1 cellular context compared by ENCODE assay signal in genomic region chr6:69311888-69312287, GRCh38.
TF ChIP-seq lines count a peak whose summit lies in the region.

No MANE protein-coding gene starts in this region.

TF ChIP-seq in GM23338, 12 proteins besides CTCF, POLR2A, EP300 and RAD21 (continued from another document):
- TF ChIP-seq CREB1 (CRISPR knock-in tag; IDR thresholded peaks at IDR 0.05; ENCODE audit: low read depth) (no peak), NANOG (IDR thresholded peaks at IDR 0.05; ENCODE audit: borderline replicate concordance) (no peak), EZH2phosphoT487 (IDR thresholded peaks at IDR 0.05; ENCODE audit: unreplicated experiment) (no peak), STAT1 (IDR thresholded peaks at IDR 0.05; ENCODE audit: unreplicated experiment) (no peak)
- TF ChIP-seq, protein P1, sequence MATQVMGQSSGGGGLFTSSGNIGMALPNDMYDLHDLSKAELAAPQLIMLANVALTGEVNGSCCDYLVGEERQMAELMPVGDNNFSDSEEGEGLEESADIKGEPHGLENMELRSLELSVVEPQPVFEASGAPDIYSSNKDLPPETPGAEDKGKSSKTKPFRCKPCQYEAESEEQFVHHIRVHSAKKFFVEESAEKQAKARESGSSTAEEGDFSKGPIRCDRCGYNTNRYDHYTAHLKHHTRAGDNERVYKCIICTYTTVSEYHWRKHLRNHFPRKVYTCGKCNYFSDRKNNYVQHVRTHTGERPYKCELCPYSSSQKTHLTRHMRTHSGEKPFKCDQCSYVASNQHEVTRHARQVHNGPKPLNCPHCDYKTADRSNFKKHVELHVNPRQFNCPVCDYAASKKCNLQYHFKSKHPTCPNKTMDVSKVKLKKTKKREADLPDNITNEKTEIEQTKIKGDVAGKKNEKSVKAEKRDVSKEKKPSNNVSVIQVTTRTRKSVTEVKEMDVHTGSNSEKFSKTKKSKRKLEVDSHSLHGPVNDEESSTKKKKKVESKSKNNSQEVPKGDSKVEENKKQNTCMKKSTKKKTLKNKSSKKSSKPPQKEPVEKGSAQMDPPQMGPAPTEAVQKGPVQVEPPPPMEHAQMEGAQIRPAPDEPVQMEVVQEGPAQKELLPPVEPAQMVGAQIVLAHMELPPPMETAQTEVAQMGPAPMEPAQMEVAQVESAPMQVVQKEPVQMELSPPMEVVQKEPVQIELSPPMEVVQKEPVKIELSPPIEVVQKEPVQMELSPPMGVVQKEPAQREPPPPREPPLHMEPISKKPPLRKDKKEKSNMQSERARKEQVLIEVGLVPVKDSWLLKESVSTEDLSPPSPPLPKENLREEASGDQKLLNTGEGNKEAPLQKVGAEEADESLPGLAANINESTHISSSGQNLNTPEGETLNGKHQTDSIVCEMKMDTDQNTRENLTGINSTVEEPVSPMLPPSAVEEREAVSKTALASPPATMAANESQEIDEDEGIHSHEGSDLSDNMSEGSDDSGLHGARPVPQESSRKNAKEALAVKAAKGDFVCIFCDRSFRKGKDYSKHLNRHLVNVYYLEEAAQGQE (IDR thresholded peaks at IDR 0.05; ENCODE audit: unreplicated experiment), result no peak
